ENCODE assay signal across 17 cellular contexts in genomic region chr7:16271990-16272665, GRCh38.
DNase-seq lines count a peak whose midpoint lies in the region; ATAC-seq and TF ChIP-seq lines count a peak whose summit lies in the region.
"Had no signal": no experiment of that assay in that cellular context is flagged by ENCODE, and none has a peak within 500 bp of the region (broad histone marks: within the 10 kb centered on the region; RNA-seq: fewer than 3 reads in every experiment).

No MANE protein-coding gene starts in this region.

- H2AFZ ChIP-seq in GM23338 (no peak overlapping the region), neuronal stem cell (ENCODE audit: low read length) (no peak overlapping the region)

- no peak for TF ChIP-seq POLR2A in testis (IDR thresholded peaks at IDR 0.05)

- no peak overlapping the region for H4K8ac ChIP-seq in neuronal stem cell (ENCODE audit: low read depth, low read length)

- H3K4me1 Mint-ChIP-seq in GM23338 (peaks cover 15% of the 10 kb centered on the region), endodermal cell (peaks cover 18% of the 10 kb centered on the region)
- H3K4me1 Mint-ChIP-seq in activated CD4-positive, alpha-beta T cell treated with anti-CD3 and anti-CD28 coated beads, Interleukin-2, amount 10 ng/mL, durations not matched to agents 24 days and 14 days: no peaks in the 10 kb centered on the region

- H3K27me3 ChIP-seq in GM23338 (ENCODE audit: insufficient read depth) (no peaks in the 10 kb centered on the region), endodermal cell (ENCODE audit: control insufficient read depth, insufficient read depth, low read length, poor library complexity, severe bottlenecking) (no peaks in the 10 kb centered on the region), neuronal stem cell (ENCODE audit: control insufficient read depth in 3 of 3, insufficient read depth in 3 of 3, low read depth in 1 of 3, low read length in 3 of 3) (no peaks in the 10 kb centered on the region), testis (no peaks in the 10 kb centered on the region)

- intact Hi-C loops in activated CD4-positive, alpha-beta T cell treated with anti-CD3 and anti-CD28 coated beads, Interleukin-2, amount 10 ng/mL, durations not matched to agents 24 days and 14 days (cut with micrococcal nuclease): no loop called here
- intact Hi-C loops in testis (cut with DNase I; ENCODE audit: low total_unique reads): no loop called here

- ATAC-seq in GM23338: peak; percentile 77

- peak; percentile 46 for DNase-seq in GM23338 (ENCODE audit: low spot score)
- peak; percentile 35 for DNase-seq in OCI-M1 (lab: John Stamatoyannopoulos, UW)
- DNase-seq in endodermal cell: no peak
- DNase-seq in neuronal stem cell (ENCODE audit: low spot score): peak; percentile 2
- no peak for DNase-seq in activated CD4-positive, alpha-beta T cell treated with anti-CD3 and anti-CD28 coated beads, Interleukin-2, amount 10 ng/mL, durations not matched to agents 24 days and 14 days
- DNase-seq in DMS114 treated with DMSO at 0.1 percent for 48 hours (lab: John Stamatoyannopoulos, UW; ENCODE audit: unreplicated experiment): no peak
- no peak for DNase-seq in NCI-H510A treated with DMSO at 0.1 percent for 48 hours (lab: John Stamatoyannopoulos, UW)
- no peak for DNase-seq in testis
- DNase-seq: activated effector memory CD4-positive, alpha-beta T cell treated with anti-CD3 and anti-CD28 coated beads, Interleukin-2, amount 50 U/mL, for 16 hours; DMS79; NCI-H1092 treated with DMSO at 0.1 percent for 48 hours; NK-92 treated with Interleukin-12 subunit alpha and Interleukin-12 subunit beta, amount 100 ng/mL, for 24 hours; occipital lobe; stimulated activated naive CD4-positive, alpha-beta T cell treated with Interleukin-2 at 50 U/mL for 16 hours had no signal

- H3K9me3 ChIP-seq in endodermal cell (ENCODE audit: control insufficient read depth, low read length) (peaks cover 13% of the 10 kb centered on the region), neuronal stem cell (replicated peaks in 1 of 2; ENCODE audit: control insufficient read depth in 2 of 2, insufficient read depth in 1 of 2, low read depth in 1 of 2, low read length in 2 of 2) (peaks cover 0 to 3% of the 10 kb centered on the region in 2 donors), testis (no peaks in the 10 kb centered on the region)

- H3K18ac ChIP-seq in neuronal stem cell (ENCODE audit: low read length): no peak overlapping the region

- H4K91ac ChIP-seq in neuronal stem cell (ENCODE audit: low read depth, low read length, poor library complexity): no peak overlapping the region

- no peaks in the 10 kb centered on the region for H3K79me1 ChIP-seq in neuronal stem cell (ENCODE audit: low read depth, low read length)

- H2AK5ac ChIP-seq in neuronal stem cell (ENCODE audit: low read depth, low read length): no peak overlapping the region

- H3K4me3 Mint-ChIP-seq in GM23338 (peak overlapping the region; percentile 35; the same call in 1 of the 3 replicates), endodermal cell (no peak overlapping the region)
- no peak overlapping the region for H3K4me3 Mint-ChIP-seq in activated CD4-positive, alpha-beta T cell treated with anti-CD3 and anti-CD28 coated beads, Interleukin-2, amount 10 ng/mL, durations not matched to agents 24 days and 14 days
- H3K4me3 Mint-ChIP-seq: memory B cell had no signal

- H2BK120ac ChIP-seq in neuronal stem cell (ENCODE audit: low read depth, low read length): no peak overlapping the region

- no peak overlapping the region for H3K4ac ChIP-seq in neuronal stem cell (ENCODE audit: low read length)

- H3F3A ChIP-seq in GM23338 (replicated peaks; ENCODE audit: low read depth): no peaks in the 10 kb centered on the region

- no peaks in the 10 kb centered on the region for H3K9me2 ChIP-seq in GM23338 (ENCODE audit: insufficient read depth)

- H3K27ac Mint-ChIP-seq in GM23338 (peak overlapping the region; percentile 93), endodermal cell (peak overlapping the region; percentile 92)
- no peak overlapping the region for H3K27ac Mint-ChIP-seq in activated CD4-positive, alpha-beta T cell treated with anti-CD3 and anti-CD28 coated beads, Interleukin-2, amount 10 ng/mL, durations not matched to agents 24 days and 14 days
- H3K27ac Mint-ChIP-seq: memory B cell had no signal

- no peak for TF ChIP-seq CTCF in GM23338 (conservative IDR thresholded peaks at IDR 0.05; ENCODE audit: low read depth in 2 of 2)
- TF ChIP-seq CTCF in endodermal cell (conservative IDR thresholded peaks at IDR 0.05): no peak
- no peak for TF ChIP-seq CTCF in testis (IDR thresholded peaks at IDR 0.05)

- H2BK5ac ChIP-seq in neuronal stem cell (ENCODE audit: low read length): no peak overlapping the region

- no peaks in the 10 kb centered on the region for H4K20me1 ChIP-seq in GM23338 (replicated peaks; ENCODE audit: insufficient read depth)

- H3K79me2 ChIP-seq in GM23338 (replicated peaks; ENCODE audit: insufficient read depth): no peaks in the 10 kb centered on the region

- H2BK12ac ChIP-seq in neuronal stem cell (ENCODE audit: low read length): no peak overlapping the region

- H3K27ac ChIP-seq in GM23338 (ENCODE audit: low read depth) (no peak overlapping the region), endodermal cell (ENCODE audit: low read depth, low read length) (no peak overlapping the region), neuronal stem cell (replicated peaks; ENCODE audit: low read length) (no peak overlapping the region), testis (no peak overlapping the region)
- H3K27ac ChIP-seq: SK-N-MC, VCaP had no signal

- H3K23ac ChIP-seq in neuronal stem cell (ENCODE audit: low read depth, low read length, poor library complexity): no peak overlapping the region

- 0% methylated on average over 1 of the region's 2 CpGs; no CpG with 5 or more reads in 1 of the 2 experiments for WGBS in endodermal cell (ENCODE audit: insufficient coverage in 1 of 2, insufficient read length in 1 of 2), 2 experiments
- no CpG with 5 or more reads among the region's 2 CpGs for WGBS in neuronal stem cell (ENCODE audit: extremely low coverage in 2 of 2, insufficient read length in 2 of 2, insufficient replicate concordance in 1 of 2), 2 donors
- 43 to 44% methylated on average over 2 of the region's 2 CpGs for WGBS in testis, 2 donors

- no peaks in the 10 kb centered on the region for H3K27me3 Mint-ChIP-seq in GM23338 (ENCODE audit: insufficient read depth, low read depth, poor library complexity)
- no peaks in the 10 kb centered on the region for H3K27me3 Mint-ChIP-seq in endodermal cell (ENCODE audit: insufficient read depth)
- H3K27me3 Mint-ChIP-seq in activated CD4-positive, alpha-beta T cell treated with anti-CD3 and anti-CD28 coated beads, Interleukin-2, amount 10 ng/mL, durations not matched to agents 24 days and 14 days: peaks cover 2% of the 10 kb centered on the region
- H3K27me3 Mint-ChIP-seq: memory B cell had no signal

- H3K4me2 ChIP-seq in GM23338 (no peak overlapping the region), neuronal stem cell (ENCODE audit: insufficient read depth, low read length, poor library complexity, severe bottlenecking) (no peak overlapping the region)

- H3K9me3 Mint-ChIP-seq in GM23338 (no peaks in the 10 kb centered on the region; the same call in 2 of the 3 replicates), endodermal cell (peaks cover 10% of the 10 kb centered on the region)
- H3K9me3 Mint-ChIP-seq in activated CD4-positive, alpha-beta T cell treated with anti-CD3 and anti-CD28 coated beads, Interleukin-2, amount 10 ng/mL, durations not matched to agents 24 days and 14 days: no peaks in the 10 kb centered on the region
- H3K9me3 Mint-ChIP-seq: memory B cell had no signal

- H2BK15ac ChIP-seq in neuronal stem cell (ENCODE audit: low read length): no peak overlapping the region

- H3K36me3 ChIP-seq in GM23338 (ENCODE audit: insufficient read depth) (no peaks in the 10 kb centered on the region), endodermal cell (ENCODE audit: control insufficient read depth, insufficient read depth, low read length) (no peaks in the 10 kb centered on the region), neuronal stem cell (replicated peaks in 1 of 2; ENCODE audit: control insufficient read depth in 2 of 2, insufficient read depth in 2 of 2, low read length in 2 of 2) (no peaks in the 10 kb centered on the region), testis (ENCODE audit: low read depth, missing control alignments) (no peaks in the 10 kb centered on the region)

- no peak overlapping the region for H3K14ac ChIP-seq in neuronal stem cell (ENCODE audit: low read length)

- H3K4me3 ChIP-seq in GM23338 (no peak overlapping the region), endodermal cell (ENCODE audit: low read length) (peak overlapping the region; percentile 59), neuronal stem cell (ENCODE audit: low read length in 2 of 2) (no peak overlapping the region), testis (no peak overlapping the region)
- H3K4me3 ChIP-seq: SK-N-MC had no signal

- no peaks in the 10 kb centered on the region for H3K36me3 Mint-ChIP-seq in GM23338 (ENCODE audit: low read depth)
- H3K36me3 Mint-ChIP-seq in endodermal cell (ENCODE audit: low read depth): peaks cover 3% of the 10 kb centered on the region
- H3K36me3 Mint-ChIP-seq in activated CD4-positive, alpha-beta T cell treated with anti-CD3 and anti-CD28 coated beads, Interleukin-2, amount 10 ng/mL, durations not matched to agents 24 days and 14 days (ENCODE audit: low read depth): no peaks in the 10 kb centered on the region
- H3K36me3 Mint-ChIP-seq: memory B cell had no signal

- peak overlapping the region; percentile 23 for H3K9ac ChIP-seq in endodermal cell (ENCODE audit: extremely low read depth, low read length, poor library complexity, severe bottlenecking)
- no peak overlapping the region for H3K9ac ChIP-seq in neuronal stem cell (ENCODE audit: low read depth, low read length, poor library complexity)

- H3K4me1 ChIP-seq in GM23338 (ENCODE audit: insufficient read depth) (peaks cover 18% of the 10 kb centered on the region), endodermal cell (ENCODE audit: control insufficient read depth, insufficient read depth, low read length) (peaks cover 12% of the 10 kb centered on the region), neuronal stem cell (ENCODE audit: control insufficient read depth in 2 of 2, insufficient read depth in 1 of 2, low read depth in 1 of 2, low read length in 2 of 2) (peaks cover 0 to 3% of the 10 kb centered on the region in 2 donors), testis (no peaks in the 10 kb centered on the region)

TF ChIP-seq in GM23338, 12 proteins besides CTCF, POLR2A, EP300 and RAD21:
- TF ChIP-seq ZNF331 (CRISPR knock-in tag; IDR thresholded peaks at IDR 0.05; ENCODE audit: low read depth): no peak
- TF ChIP-seq EZH2phosphoT487 (IDR thresholded peaks at IDR 0.05; ENCODE audit: unreplicated experiment): no peak
- TF ChIP-seq EZH2 (IDR thresholded peaks at IDR 0.05; ENCODE audit: low read depth, unreplicated experiment): no peak
- TF ChIP-seq NANOG (IDR thresholded peaks at IDR 0.05; ENCODE audit: borderline replicate concordance): no peak
TF ChIP-seq in GM23338: peak in this region for 0.

Comparison
In these comparisons a context has a peak if more than half of its experiments do, and no peak if none do; other contexts are left out.
1. DNase-seq: peak in GM23338 (single experiment), OCI-M1 (single experiment) and neuronal stem cell (single experiment); none in endodermal cell (single experiment), activated CD4-positive, alpha-beta T cell treated with anti-CD3 and anti-CD28 coated beads, Interleukin-2, amount 10 ng/mL, durations not matched to agents 24 days and 14 days (single experiment), DMS114 treated with DMSO at 0.1 percent for 48 hours (single experiment), NCI-H510A treated with DMSO at 0.1 percent for 48 hours (single experiment) and testis (single experiment).